Comparison of ENCODE assay signal across 13 cellular contexts in genomic region chr12:93176166-93176565, GRCh38.
DNase-seq lines count a peak whose midpoint lies in the region; ATAC-seq and TF ChIP-seq lines count a peak whose summit lies in the region.
"Had no signal": no experiment of that assay in that cellular context is flagged by ENCODE, and none has a peak within 500 bp of the region (broad histone marks: within the 10 kb centered on the region; RNA-seq: fewer than 3 reads in every experiment).

No MANE protein-coding gene starts in this region.

- peak overlapping the region; percentile 87 for H3K27ac ChIP-seq in left ventricle myocardium inferior (replicated peaks)
- H3K27ac ChIP-seq: C4-2B had no signal

- DNase-seq in GM03348 (ENCODE audit: low spot score) (peak; percentile 54), astrocyte of the hippocampus (ENCODE audit: low read depth, low spot score) (peak; percentile 23), left ventricle myocardium inferior (no peak), skeletal muscle cell (ENCODE audit: low read depth) (peak; percentile 29), NCI-H82 (lab: John Stamatoyannopoulos, UW) (no peak), AML-193 (lab: John Stamatoyannopoulos, UW) (no peak)
- DNase-seq in stimulated activated naive CD4-positive, alpha-beta T cell (lab: John Stamatoyannopoulos, UW), result no peak
- DNase-seq: NCI-H1694, right lobe of liver had no signal

- H3K4me3 ChIP-seq in left ventricle myocardium inferior, result peak overlapping the region; percentile 7
- no peak overlapping the region for H3K4me3 ChIP-seq in skeletal muscle cell (ENCODE audit: low read depth, low read length)
- H3K4me3 ChIP-seq: right lobe of liver had no signal

- no peak for TF ChIP-seq CTCF in left ventricle myocardium inferior (IDR thresholded peaks at IDR 0.05; ENCODE audit: borderline replicate concordance)

- peaks cover 5% of the 10 kb centered on the region for H3K9me3 ChIP-seq in left ventricle myocardium inferior (replicated peaks)
- H3K9me3 ChIP-seq: right lobe of liver had no signal

- ATAC-seq in GM21528 (IDR thresholded peaks at IDR 0.05; ENCODE audit: low FRiP score, unreplicated experiment), result no peak
- ATAC-seq: activated T-helper 17 cell treated with anti-CD3 and anti-CD28 coated beads, Interleukin-2, amount 50 U/mL, for 72 hours; WTC11 had no signal

- H3K27me3 ChIP-seq in left ventricle myocardium inferior (ENCODE audit: low read depth), result no peaks in the 10 kb centered on the region
- H3K27me3 ChIP-seq: right lobe of liver had no signal

- no peaks in the 10 kb centered on the region for H3K36me3 ChIP-seq in left ventricle myocardium inferior
- H3K36me3 ChIP-seq: right lobe of liver had no signal

- intact Hi-C loops in left ventricle myocardium inferior (cut with micrococcal nuclease), result loop anchor here (10.0 kb wide), 1 partner anchor 151 kb away; no protein-coding TSS in a partner anchor

- peaks cover 79% of the 10 kb centered on the region for H3K4me1 ChIP-seq in left ventricle myocardium inferior

Comparison
In these comparisons a context has a peak if more than half of its experiments do, and no peak if none do; other contexts are left out.
1. DNase-seq: peak in GM03348 (single experiment), astrocyte of the hippocampus (single experiment) and skeletal muscle cell (single experiment); none in left ventricle myocardium inferior (single experiment), stimulated activated naive CD4-positive, alpha-beta T cell (0 of 6), NCI-H82 (single experiment) and AML-193 (0 of 2).